In the genomic region with DNA sequence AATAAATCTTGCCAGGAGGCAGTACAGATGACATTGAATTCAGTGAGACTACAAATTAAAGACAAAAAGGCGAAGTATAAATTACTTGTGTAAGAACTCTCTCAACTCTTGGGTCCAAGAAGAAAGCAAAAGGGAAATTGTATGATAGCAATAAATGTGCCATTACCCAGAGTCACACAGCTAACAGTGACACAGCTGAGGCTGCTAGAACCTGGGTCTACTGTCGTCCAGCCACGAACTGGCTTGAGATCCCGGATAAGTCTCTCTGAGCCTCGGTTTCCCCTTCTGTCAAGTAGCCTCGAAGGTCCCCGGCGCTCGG, we compare ENCODE assay signal across 8 cellular contexts. TPM values are rescaled to one million over a fixed set of nuclear protein-coding genes. Genes with fewer than 3 reads are reported as not detected.
DNase-seq lines count a peak whose midpoint lies in the region; ATAC-seq and TF ChIP-seq lines count a peak whose summit lies in the region.

No MANE protein-coding gene starts in this region.

- 10 to 14% methylated on average over 5 to 7 of the region's 9 CpGs for WGBS in gastroesophageal sphincter (ENCODE audit: low coverage in 1 of 2), 2 donors

- no peaks in the 10 kb centered on the region for H3K9me3 Mint-ChIP-seq in stimulated activated effector memory CD8-positive, alpha-beta T cell treated with anti-CD3 and anti-CD28 coated beads, Interleukin-12 subunit alpha, Interleukin-12 subunit beta, amount 100 ng/mL, for 72 hours

- no peak for TF ChIP-seq POLR2A in gastroesophageal sphincter (IDR thresholded peaks at IDR 0.05)

- TF ChIP-seq EP300 in gastroesophageal sphincter (IDR thresholded peaks at IDR 0.05): no peak

- H3K4me3 ChIP-seq in HAP-1: peak overlapping the region; percentile 33
- peak overlapping the region; percentile 40 to 81 for H3K4me3 ChIP-seq in gastroesophageal sphincter

- H3K36me3 Mint-ChIP-seq in stimulated activated effector memory CD8-positive, alpha-beta T cell treated with anti-CD3 and anti-CD28 coated beads, Interleukin-12 subunit alpha, Interleukin-12 subunit beta, amount 100 ng/mL, for 72 hours: no peaks in the 10 kb centered on the region

- peak overlapping the region in 3 of 4 donors; percentile 82 to 89 (median 83) for H3K27ac ChIP-seq in gastroesophageal sphincter

- no peak for TF ChIP-seq CTCF in gastroesophageal sphincter (IDR thresholded peaks at IDR 0.05)

- DNase-seq in HAP-1 (ENCODE audit: low spot score in 2 of 2): no peak
- DNase-seq in stimulated activated effector memory CD8-positive, alpha-beta T cell treated with anti-CD3 and anti-CD28 coated beads, Interleukin-12 subunit alpha, Interleukin-12 subunit beta, amount 100 ng/mL, for 72 hours (ENCODE audit: low spot score in 2 of 2): no peak
- DNase-seq in AG08395 (ENCODE audit: low spot score): no peak
- DNase-seq in midbrain (lab: John Stamatoyannopoulos, UW): no peak
- no peak for DNase-seq in NCI-H2171 (lab: John Stamatoyannopoulos, UW)

- no peak overlapping the region for H3K27ac Mint-ChIP-seq in stimulated activated effector memory CD8-positive, alpha-beta T cell treated with anti-CD3 and anti-CD28 coated beads, Interleukin-12 subunit alpha, Interleukin-12 subunit beta, amount 100 ng/mL, for 72 hours

- peak overlapping the region; percentile 4 for H3K4me3 Mint-ChIP-seq in stimulated activated effector memory CD8-positive, alpha-beta T cell treated with anti-CD3 and anti-CD28 coated beads, Interleukin-12 subunit alpha, Interleukin-12 subunit beta, amount 100 ng/mL, for 72 hours

- H3K36me3 ChIP-seq in HAP-1 (replicated peaks): no peaks in the 10 kb centered on the region
- H3K36me3 ChIP-seq in gastroesophageal sphincter: no peaks in the 10 kb centered on the region

- in situ Hi-C loops in HAP-1 (cut with MboI; ENCODE audit: low sequenced_read_pairs): no loop called here

- H3K4me1 ChIP-seq in HAP-1: no peaks in the 10 kb centered on the region
- peaks cover 0 to 44% (median 0%) of the 10 kb centered on the region in 3 donors for H3K4me1 ChIP-seq in gastroesophageal sphincter

- H3K9me3 ChIP-seq in HAP-1: no peaks in the 10 kb centered on the region
- no peaks in the 10 kb centered on the region for H3K9me3 ChIP-seq in gastroesophageal sphincter

- peak; percentile 52 for ATAC-seq in SK-N-SH treated with all-trans-retinoic acid at 6 μM for 48 hours
- peak; percentile 23 for ATAC-seq in gastroesophageal sphincter
- ATAC-seq in stimulated activated effector memory CD8-positive, alpha-beta T cell treated with anti-CD3 and anti-CD28 coated beads, Interleukin-12 subunit alpha, Interleukin-12 subunit beta, amount 100 ng/mL, for 72 hours: peak; percentile 9
- ATAC-seq in HG02588 (IDR thresholded peaks at IDR 0.05; ENCODE audit: unreplicated experiment): no peak

- peaks cover 13% of the 10 kb centered on the region for H3K4me1 Mint-ChIP-seq in stimulated activated effector memory CD8-positive, alpha-beta T cell treated with anti-CD3 and anti-CD28 coated beads, Interleukin-12 subunit alpha, Interleukin-12 subunit beta, amount 100 ng/mL, for 72 hours

- H3K27me3 ChIP-seq in HAP-1 (ENCODE audit: low read depth): peaks cover 40% of the 10 kb centered on the region
- H3K27me3 ChIP-seq in gastroesophageal sphincter: peaks cover 3% of the 10 kb centered on the region

TF ChIP-seq in SK-N-SH treated with all-trans-retinoic acid at 6 μM for 48 hours, 23 proteins besides CTCF, POLR2A, EP300 and RAD21:
- TF ChIP-seq, protein P1, sequence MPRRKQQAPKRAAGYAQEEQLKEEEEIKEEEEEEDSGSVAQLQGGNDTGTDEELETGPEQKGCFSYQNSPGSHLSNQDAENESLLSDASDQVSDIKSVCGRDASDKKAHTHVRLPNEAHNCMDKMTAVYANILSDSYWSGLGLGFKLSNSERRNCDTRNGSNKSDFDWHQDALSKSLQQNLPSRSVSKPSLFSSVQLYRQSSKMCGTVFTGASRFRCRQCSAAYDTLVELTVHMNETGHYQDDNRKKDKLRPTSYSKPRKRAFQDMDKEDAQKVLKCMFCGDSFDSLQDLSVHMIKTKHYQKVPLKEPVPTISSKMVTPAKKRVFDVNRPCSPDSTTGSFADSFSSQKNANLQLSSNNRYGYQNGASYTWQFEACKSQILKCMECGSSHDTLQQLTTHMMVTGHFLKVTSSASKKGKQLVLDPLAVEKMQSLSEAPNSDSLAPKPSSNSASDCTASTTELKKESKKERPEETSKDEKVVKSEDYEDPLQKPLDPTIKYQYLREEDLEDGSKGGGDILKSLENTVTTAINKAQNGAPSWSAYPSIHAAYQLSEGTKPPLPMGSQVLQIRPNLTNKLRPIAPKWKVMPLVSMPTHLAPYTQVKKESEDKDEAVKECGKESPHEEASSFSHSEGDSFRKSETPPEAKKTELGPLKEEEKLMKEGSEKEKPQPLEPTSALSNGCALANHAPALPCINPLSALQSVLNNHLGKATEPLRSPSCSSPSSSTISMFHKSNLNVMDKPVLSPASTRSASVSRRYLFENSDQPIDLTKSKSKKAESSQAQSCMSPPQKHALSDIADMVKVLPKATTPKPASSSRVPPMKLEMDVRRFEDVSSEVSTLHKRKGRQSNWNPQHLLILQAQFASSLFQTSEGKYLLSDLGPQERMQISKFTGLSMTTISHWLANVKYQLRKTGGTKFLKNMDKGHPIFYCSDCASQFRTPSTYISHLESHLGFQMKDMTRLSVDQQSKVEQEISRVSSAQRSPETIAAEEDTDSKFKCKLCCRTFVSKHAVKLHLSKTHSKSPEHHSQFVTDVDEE (CRISPR knock-in tag; IDR thresholded peaks at IDR 0.05): 0 out of 2 replicates have a peak, but pooled peaks have one; percentile 21
- TF ChIP-seq PPARA (CRISPR knock-in tag; IDR thresholded peaks at IDR 0.05; ENCODE audit: borderline replicate concordance): no peak

RNA-seq across cellular contexts. Expression of gene ROR1, which starts 0.4 kb away (rescaled TPM):
- 10 to 100 TPM in 2 of 4 donors, 1 to 10 TPM in 2; 5.0 to 38.0 (median 8.3) TPM for total RNA-seq in gastroesophageal sphincter
